In genomic region chr14:24563505-24563904, GRCh38 we compare ENCODE assay signal across 8 cellular contexts. TPM values are rescaled to one million over a fixed set of nuclear protein-coding genes. Genes with fewer than 3 reads are reported as not detected.
"Had no signal": no experiment of that assay in that cellular context is flagged by ENCODE, and none has a peak within 500 bp of the region (broad histone marks: within the 10 kb centered on the region; RNA-seq: fewer than 3 reads in every experiment).

No MANE protein-coding gene starts in this region.

- H3K4me3 ChIP-seq: GM12878 had no signal

- ATAC-seq: GM12878 had no signal

- DNase-seq: GF-D8 had no signal

- FAIRE-seq: G401.6, GM12878, GM12891, GM12892, GM18507, GM19239 had no signal

RNA-seq across cellular contexts. Expression of gene CTSG, which starts 12.5 kb away (rescaled TPM):
- total RNA-seq: G401, GM12878 had no signal
- polyA plus RNA-seq: GM12878 had no signal

RNA-seq across cellular contexts. Expression of gene GZMH, which starts 46.0 kb away (rescaled TPM):
- total RNA-seq: G401, GM12878 had no signal

RNA-seq across cellular contexts. Expression of gene CMA1, which starts 55.4 kb away (rescaled TPM):
- total RNA-seq: G401, GM12878 had no signal
- polyA plus RNA-seq: GM12878 had no signal
